In the genomic region with DNA sequence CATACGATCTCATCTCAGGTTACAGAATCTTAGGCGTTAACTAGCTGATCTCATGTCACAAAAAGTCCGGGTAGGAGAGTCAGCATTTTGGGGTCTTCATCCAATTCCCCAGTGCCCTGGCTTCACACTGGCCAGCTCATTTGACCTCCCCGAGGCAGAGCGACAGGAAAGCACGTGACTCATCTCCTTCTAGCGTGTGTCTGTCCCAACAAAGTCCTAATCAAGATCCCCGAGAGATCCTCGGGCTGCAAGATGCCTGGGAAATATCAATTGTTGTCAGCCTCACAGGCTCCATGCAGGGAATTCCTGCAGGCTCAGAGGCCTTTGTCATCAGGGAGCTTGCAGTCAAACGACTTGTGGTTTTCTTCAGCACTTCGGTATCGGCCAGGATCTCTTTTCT, we compare ENCODE assay signal across 1 cellular context.
TF ChIP-seq lines count a peak whose summit lies in the region.

No MANE protein-coding gene starts in this region.

TF ChIP-seq in H1, 55 proteins besides CTCF, POLR2A, EP300 and RAD21 (continued from another document):
- TF ChIP-seq CHD7 (IDR thresholded peaks at IDR 0.05; ENCODE audit: insufficient replicate concordance, low read length) (no peak), TCF12 (IDR thresholded peaks at IDR 0.05; ENCODE audit: low read depth, low read length) (no peak)
